ENCODE assay signal across 10 cellular contexts in the genomic region with DNA sequence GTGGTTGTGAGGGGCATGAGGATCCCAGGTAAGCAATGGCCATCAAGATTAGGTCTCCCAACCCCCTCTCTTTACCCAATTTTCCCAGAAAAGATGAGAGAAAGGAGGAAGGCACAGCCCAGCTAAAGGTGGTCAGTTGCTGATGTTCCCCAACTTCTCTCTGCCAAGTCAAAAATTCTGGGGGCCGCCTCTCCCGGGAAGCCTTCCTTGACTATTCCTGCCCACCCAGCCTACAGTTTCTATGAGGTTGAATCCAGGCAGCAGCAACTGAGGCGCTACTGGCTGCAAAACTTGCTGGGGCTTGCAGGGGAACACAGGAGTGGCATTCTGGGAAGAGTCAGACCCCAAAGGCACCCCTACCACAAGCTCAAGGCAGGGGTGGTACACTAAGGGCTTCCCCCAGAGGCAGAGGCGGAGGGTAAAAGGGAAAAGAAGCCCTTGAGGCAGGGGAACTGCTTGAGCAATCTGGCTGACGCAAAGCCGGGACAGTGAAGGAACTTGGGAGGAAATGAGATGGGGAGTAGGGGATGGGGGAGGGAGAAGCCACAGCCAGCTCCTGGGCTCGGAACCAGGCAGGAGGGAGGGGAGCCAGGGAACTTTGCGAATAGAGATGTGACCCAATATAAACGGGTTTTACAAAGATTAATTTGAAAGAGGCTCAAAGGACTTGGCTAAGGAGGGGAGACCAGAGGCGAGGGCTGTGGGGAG. TPM values are rescaled to one million over a fixed set of nuclear protein-coding genes. Genes with fewer than 3 reads are reported as not detected.
DNase-seq lines count a peak whose midpoint lies in the region; ATAC-seq and TF ChIP-seq lines count a peak whose summit lies in the region.
"Had no signal": no experiment of that assay in that cellular context is flagged by ENCODE, and none has a peak within 500 bp of the region (broad histone marks: within the 10 kb centered on the region; RNA-seq: fewer than 3 reads in every experiment).

No MANE protein-coding gene starts in this region.

- H3K4me3 ChIP-seq in thoracic aorta, result no peak overlapping the region
- H3K4me3 ChIP-seq in naive thymus-derived CD4-positive, alpha-beta T cell (ENCODE audit: low read length), result no peak overlapping the region
- H3K4me3 ChIP-seq: SJCRH30, skin epidermis had no signal

- no peaks in the 10 kb centered on the region for H3K27me3 ChIP-seq in thoracic aorta (replicated peaks; ENCODE audit: insufficient read depth)
- H3K27me3 ChIP-seq in naive thymus-derived CD4-positive, alpha-beta T cell (ENCODE audit: control insufficient read depth in 2 of 2, insufficient read depth in 2 of 2, low read length in 2 of 2), result no peaks in the 10 kb centered on the region
- H3K27me3 ChIP-seq: SJCRH30 had no signal

- ATAC-seq in left colon (peak; percentile 34), thoracic aorta (ENCODE audit: insufficient number of reproducible peaks, low FRiP score, low read depth) (peak; percentile 73), HG03342 (IDR thresholded peaks at IDR 0.05; ENCODE audit: unreplicated experiment) (no peak)
- ATAC-seq in naive thymus-derived CD4-positive, alpha-beta T cell, result no peak

- peaks cover 0 to 13% (median 0%) of the 10 kb centered on the region in 11 donors for H3K9me3 Mint-ChIP-seq in naive thymus-derived CD4-positive, alpha-beta T cell

- intact Hi-C loops in left colon (cut with DNase I, micrococcal nuclease), result no loop called here
- intact Hi-C loops in naive thymus-derived CD4-positive, alpha-beta T cell (cut with micrococcal nuclease), result no loop called here

- no peak for TF ChIP-seq CTCF in thoracic aorta (IDR thresholded peaks at IDR 0.05)

- H3K27me3 Mint-ChIP-seq in naive thymus-derived CD4-positive, alpha-beta T cell, result peaks cover 9 to 56% (median 20%) of the 10 kb centered on the region in 5 donors

- no peaks in the 10 kb centered on the region for H3K9me3 ChIP-seq in thoracic aorta
- H3K9me3 ChIP-seq in naive thymus-derived CD4-positive, alpha-beta T cell (ENCODE audit: control insufficient read depth in 2 of 3, low read length in 3 of 3), result no peaks in the 10 kb centered on the region

- no peak overlapping the region for H3K4me3 Mint-ChIP-seq in naive thymus-derived CD4-positive, alpha-beta T cell

- no peak overlapping the region for H3K27ac Mint-ChIP-seq in naive thymus-derived CD4-positive, alpha-beta T cell

- H3K4me1 ChIP-seq in thoracic aorta (ENCODE audit: control insufficient read depth in 1 of 2, low read depth in 2 of 2), result peaks cover 5 to 54% of the 10 kb centered on the region in 2 donors
- no peaks in the 10 kb centered on the region for H3K4me1 ChIP-seq in naive thymus-derived CD4-positive, alpha-beta T cell (ENCODE audit: control insufficient read depth in 2 of 2, insufficient read depth in 2 of 2, low read length in 2 of 2)

- POLR2A ChIA-PET in naive thymus-derived CD4-positive, alpha-beta T cell (lab: Charles Lee), result no interaction called here

- peaks cover 26% of the 10 kb centered on the region for H3K36me3 ChIP-seq in thoracic aorta
- no peaks in the 10 kb centered on the region for H3K36me3 ChIP-seq in naive thymus-derived CD4-positive, alpha-beta T cell (ENCODE audit: control insufficient read depth in 2 of 3, insufficient read depth in 3 of 3, low read length in 3 of 3)

- no peaks in the 10 kb centered on the region for H3K36me3 Mint-ChIP-seq in naive thymus-derived CD4-positive, alpha-beta T cell

- H3K4me1 Mint-ChIP-seq in naive thymus-derived CD4-positive, alpha-beta T cell, result peaks cover 0 to 8% (median 2%) of the 10 kb centered on the region in 7 donors

- CTCF ChIA-PET in naive thymus-derived CD4-positive, alpha-beta T cell (lab: Charles Lee), result no interaction called here

- H3K27ac ChIP-seq in cingulate gyrus (ENCODE audit: low read depth, low read length), result peak overlapping the region; percentile 39
- H3K27ac ChIP-seq in thoracic aorta, result peak overlapping the region; percentile 23 to 62
- H3K27ac ChIP-seq in naive thymus-derived CD4-positive, alpha-beta T cell (ENCODE audit: low read depth, low read length), result no peak overlapping the region

- DNase-seq in Kasumi-1 (lab: John Stamatoyannopoulos, UW) (peak; percentile 56 to 68), left colon (peak; percentile 49 to 73), thoracic aorta (ENCODE audit: low spot score) (peak; percentile 53), DMS153 treated with DMSO at 0.1 percent for 48 hours (lab: John Stamatoyannopoulos, UW; ENCODE audit: unreplicated experiment) (no peak), NCI-H2107 treated with DMSO at 0.1 percent for 48 hours (lab: John Stamatoyannopoulos, UW; ENCODE audit: unreplicated experiment) (no peak)
- DNase-seq in naive thymus-derived CD4-positive, alpha-beta T cell, result no peak
- DNase-seq: SJCRH30 had no signal

RNA-seq across cellular contexts. Expression of a gene that starts 31.2 kb away (rescaled TPM):
- total RNA-seq in left colon (10 to 100 TPM in 1 of 2 donors, 1 to 10 TPM in 1; 6.5 to 18.0 TPM), thoracic aorta (10 to 100 TPM; 51.6 to 75.4 TPM)
- under 1 TPM; 0.19 to 0.42 (median 0.30) TPM for total RNA-seq in naive thymus-derived CD4-positive, alpha-beta T cell
- under 1 TPM in 1 of 2 donors, not detected in 1; 0.07 TPM for polyA plus RNA-seq in naive thymus-derived CD4-positive, alpha-beta T cell

Comparison
In these comparisons a context has a peak if more than half of its experiments do, and no peak if none do; other contexts are left out.
1. DNase-seq: peak in Kasumi-1 (2 of 2), left colon (2 of 2) and thoracic aorta (single experiment); none in DMS153 treated with DMSO at 0.1 percent for 48 hours (single experiment), NCI-H2107 treated with DMSO at 0.1 percent for 48 hours (single experiment) and naive thymus-derived CD4-positive, alpha-beta T cell (0 of 9).
2. ATAC-seq: peak in left colon (single experiment) and thoracic aorta (single experiment); none in naive thymus-derived CD4-positive, alpha-beta T cell (single experiment) and HG03342 (single experiment).
3. RNA of a gene that starts 31.2 kb away (total RNA-seq): 51.6 to 75.4 TPM in thoracic aorta and 6.5 to 18.0 TPM in left colon; 0.19 to 0.42 TPM in naive thymus-derived CD4-positive, alpha-beta T cell; every median in the first group is over 4 times any median in the second.